Comparison of ENCODE assay signal across 1 cellular context in the genomic region with DNA sequence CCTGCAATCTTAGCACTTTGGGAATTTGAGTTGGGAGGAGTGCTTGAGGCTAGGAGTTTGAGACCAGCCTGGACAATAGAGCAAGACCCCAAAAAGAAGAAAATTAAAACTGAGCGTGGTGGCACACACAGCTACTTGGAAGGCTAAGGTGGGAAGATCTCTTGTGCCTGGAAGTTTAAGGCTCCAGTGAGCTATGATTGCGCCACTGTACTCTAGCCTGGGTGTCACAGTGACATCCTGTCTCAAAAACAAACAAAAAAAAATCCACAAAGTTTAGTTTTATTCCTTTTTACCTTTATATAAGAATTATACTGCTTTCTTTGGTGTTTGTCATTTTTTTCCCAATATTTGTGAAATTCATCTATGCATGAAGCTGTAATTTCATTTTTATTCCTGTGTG.
TF ChIP-seq lines count a peak whose summit lies in the region.

No MANE protein-coding gene starts in this region.

TF ChIP-seq in K562, 482 proteins besides CTCF, POLR2A, EP300 and RAD21:
- TF ChIP-seq ZNF121 (CRISPR knock-in tag; conservative IDR thresholded peaks at IDR 0.05) (peak; percentile 61; the same call in 1 of the 2 replicates), ZNF282 (CRISPR knock-in tag; IDR thresholded peaks at IDR 0.05) (no peak)
TF ChIP-seq in K562: peak in this region for 1.
